10 cellular contexts compared by ENCODE assay signal in the genomic region with DNA sequence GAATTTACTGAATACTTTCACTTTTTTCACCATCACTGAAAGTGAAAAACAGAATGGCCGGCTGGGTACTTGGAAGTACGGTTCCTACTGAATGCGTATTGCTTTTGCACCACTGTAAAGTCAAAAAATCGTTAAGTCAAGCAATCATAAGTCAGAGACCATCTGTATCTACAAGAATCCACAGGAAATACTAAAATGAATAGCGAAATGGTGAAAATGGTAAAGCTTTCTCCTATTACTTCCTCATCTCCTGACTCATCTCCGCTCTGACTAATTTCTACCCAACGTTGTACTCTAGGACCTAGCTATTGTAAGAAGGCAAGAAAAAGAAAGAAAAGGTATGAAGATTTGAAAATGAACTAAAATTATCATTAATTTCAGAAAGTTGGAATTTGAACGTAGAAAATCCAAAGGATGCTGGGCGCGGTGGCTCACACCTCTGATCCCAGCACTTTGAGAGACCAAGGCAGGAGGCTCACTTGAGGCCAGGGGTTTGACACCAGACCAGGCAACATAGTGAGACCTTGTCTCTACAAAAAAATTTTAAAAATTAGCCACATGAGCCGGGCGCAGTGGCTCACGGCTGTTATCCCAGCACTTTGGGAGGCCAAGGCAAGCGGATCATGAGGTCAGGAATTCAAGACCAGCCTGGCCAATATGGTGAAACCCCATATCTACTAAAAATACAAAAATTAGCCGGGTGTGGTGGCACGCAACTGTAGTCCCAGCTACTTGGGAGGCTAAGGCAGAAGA. TPM values are rescaled to one million over a fixed set of nuclear protein-coding genes. Genes with fewer than 3 reads are reported as not detected.
DNase-seq lines count a peak whose midpoint lies in the region; ATAC-seq and TF ChIP-seq lines count a peak whose summit lies in the region.
"Had no signal": no experiment of that assay in that cellular context is flagged by ENCODE, and none has a peak within 500 bp of the region (broad histone marks: within the 10 kb centered on the region; RNA-seq: fewer than 3 reads in every experiment).

No MANE protein-coding gene starts in this region.

- H3K27me3 ChIP-seq in gastroesophageal sphincter = no peaks in the 10 kb centered on the region
- H3K27me3 ChIP-seq in heart left ventricle = peaks cover 0 to 4% (median 0%) of the 10 kb centered on the region in 9 donors

- H3K4me3 ChIP-seq in gastroesophageal sphincter (no peak overlapping the region), heart left ventricle (no peak overlapping the region)

- H3K4me1 ChIP-seq in gastroesophageal sphincter (peaks cover 0 to 22% (median 8%) of the 10 kb centered on the region in 3 donors), heart left ventricle (peaks cover 0 to 54% (median 8%) of the 10 kb centered on the region in 12 donors)

- ATAC-seq in memory B cell (ENCODE audit: low read depth) (no peak), HG02759 (IDR thresholded peaks at IDR 0.05; ENCODE audit: unreplicated experiment) (no peak), gastroesophageal sphincter (no peak), heart left ventricle (no peak)

- no peaks in the 10 kb centered on the region for H3K27me3 Mint-ChIP-seq in activated CD4-positive, alpha-beta memory T cell treated with anti-CD3 and anti-CD28 coated beads for 36 hours
- H3K27me3 Mint-ChIP-seq in memory B cell = peaks cover 2% of the 10 kb centered on the region

- CTCF ChIA-PET in activated CD4-positive, alpha-beta memory T cell treated with anti-CD3 and anti-CD28 coated beads for 36 hours (lab: Charles Lee) = interaction anchor here (0.7 to 6.2 kb wide), 6 partner anchors 19 to 51 kb away, joined by 3 to 46 read pairs (median 4); no protein-coding TSS in a partner anchor

- H3K9me3 ChIP-seq in gastroesophageal sphincter (no peaks in the 10 kb centered on the region), heart left ventricle (no peaks in the 10 kb centered on the region)

- TF ChIP-seq EP300 in gastroesophageal sphincter (IDR thresholded peaks at IDR 0.05) = no peak

- H3K4me1 Mint-ChIP-seq in activated CD4-positive, alpha-beta memory T cell treated with anti-CD3 and anti-CD28 coated beads for 36 hours (ENCODE audit: low read depth) = peaks cover 48% of the 10 kb centered on the region
- H3K4me1 Mint-ChIP-seq in memory B cell = peaks cover 19% of the 10 kb centered on the region

- H3K27ac Mint-ChIP-seq in activated CD4-positive, alpha-beta memory T cell treated with anti-CD3 and anti-CD28 coated beads for 36 hours = peak overlapping the region; percentile 81
- H3K27ac Mint-ChIP-seq in memory B cell = peak overlapping the region; percentile 55

- DNase-seq in GM10266 (ENCODE audit: extremely low spot score) = peak; percentile 76
- DNase-seq in HT1080 (ENCODE audit: low read depth) = peak; percentile 95
- peak; percentile 41 for DNase-seq in activated CD4-positive, alpha-beta memory T cell treated with anti-CD3 and anti-CD28 coated beads for 36 hours
- DNase-seq in memory B cell (ENCODE audit: low spot score in 2 of 2) = no peak
- DNase-seq in heart left ventricle = no peak
- no peak for DNase-seq in NCI-H1092 treated with DMSO at 0.1 percent for 48 hours (lab: John Stamatoyannopoulos, UW)
- DNase-seq: hippocampal formation, NCI-H2081 treated with DMSO at 0.1 percent for 48 hours had no signal

- POLR2A ChIA-PET in activated CD4-positive, alpha-beta memory T cell treated with anti-CD3 and anti-CD28 coated beads for 36 hours (lab: Charles Lee) = interaction anchor here (0.8 to 1.7 kb wide), 2 partner anchors 21 to 40 kb away, joined by 3 to 7 read pairs; a partner anchor contains a TSS

- H3K36me3 ChIP-seq in gastroesophageal sphincter (no peaks in the 10 kb centered on the region), heart left ventricle (no peaks in the 10 kb centered on the region)

- WGBS in gastroesophageal sphincter (ENCODE audit: low coverage in 1 of 2), 2 donors = 90% methylated on average over 14 to 16 of the region's 16 CpGs
- WGBS in heart left ventricle, 4 donors = 91 to 94% (median 93%) methylated on average over 16 of the region's 16 CpGs

- H3K9me3 Mint-ChIP-seq in activated CD4-positive, alpha-beta memory T cell treated with anti-CD3 and anti-CD28 coated beads for 36 hours = no peaks in the 10 kb centered on the region
- H3K9me3 Mint-ChIP-seq in memory B cell = no peaks in the 10 kb centered on the region

- no peak for TF ChIP-seq CTCF in GM10266 (IDR thresholded peaks at IDR 0.05; ENCODE audit: control insufficient read depth, insufficient read depth, low read depth, missing control alignments)
- no peak for TF ChIP-seq CTCF in gastroesophageal sphincter (IDR thresholded peaks at IDR 0.05)
- TF ChIP-seq CTCF in heart left ventricle (IDR thresholded peaks at IDR 0.05) = no peak

- H3K36me3 Mint-ChIP-seq in activated CD4-positive, alpha-beta memory T cell treated with anti-CD3 and anti-CD28 coated beads for 36 hours = no peaks in the 10 kb centered on the region
- peaks cover 2% of the 10 kb centered on the region for H3K36me3 Mint-ChIP-seq in memory B cell

- H3K27ac ChIP-seq in gastroesophageal sphincter (no peak overlapping the region), heart left ventricle (peak overlapping the region in 1 of 12 donors; percentile 84)

- TF ChIP-seq POLR2A in gastroesophageal sphincter (IDR thresholded peaks at IDR 0.05) = no peak
- no peak for TF ChIP-seq POLR2A in heart left ventricle (IDR thresholded peaks at IDR 0.05)

- H3K4me3 Mint-ChIP-seq in activated CD4-positive, alpha-beta memory T cell treated with anti-CD3 and anti-CD28 coated beads for 36 hours = peak overlapping the region; percentile 4
- H3K4me3 Mint-ChIP-seq in memory B cell = no peak overlapping the region

- intact Hi-C loops in activated CD4-positive, alpha-beta memory T cell treated with anti-CD3 and anti-CD28 coated beads for 36 hours (cut with micrococcal nuclease) = loop anchor here (1.0 kb wide), 2 partner anchors 39 to 44 kb away; a partner anchor contains a TSS
- intact Hi-C loops in heart left ventricle (cut with DNase I) = loop anchor here in 1 of 10 donors (5.0 kb wide), 1 partner anchor 39 kb away; a partner anchor contains a TSS

RNA-seq across cellular contexts. Expression of a gene that starts 5.3 kb away (rescaled TPM):
- total RNA-seq in HT1080 (2014; rRNA removed; shearing (Covaris generic)) = 70.9 and 87.9 TPM in 2 replicates
- polyA plus RNA-seq in HT1080 (2015; cell fraction: cytosol; rRNA removed) = 77.8 and 87.3 TPM in 2 replicates
- polyA plus RNA-seq in HT1080 (2015; cell fraction: nucleus; rRNA removed) = 53.0 and 55.8 TPM in 2 replicates
- total RNA-seq in activated CD4-positive, alpha-beta memory T cell treated with anti-CD3 and anti-CD28 coated beads for 36 hours = 10 to 100 TPM; 63.4 to 69.1 TPM
- total RNA-seq in gastroesophageal sphincter (1 to 10 TPM; 5.8 to 7.8 (median 6.2) TPM), heart left ventricle (1 to 10 TPM; 1.4 to 6.0 (median 2.4) TPM)
- 1 to 10 TPM; 2.3 to 3.3 TPM for polyA plus RNA-seq in heart left ventricle

RNA-seq across cellular contexts. Expression of a gene that starts 39.0 kb away (rescaled TPM):
- total RNA-seq in HT1080 (2014; rRNA removed; shearing (Covaris generic)) = 0.21 and 0.40 TPM in 2 replicates
- polyA plus RNA-seq in HT1080 (2015; cell fraction: cytosol; rRNA removed) = 0.28 and 0.37 TPM in 2 replicates
- polyA plus RNA-seq in HT1080 (2015; cell fraction: nucleus; rRNA removed) = 0.14 and 0.23 TPM in 2 replicates
- total RNA-seq in activated CD4-positive, alpha-beta memory T cell treated with anti-CD3 and anti-CD28 coated beads for 36 hours = 10 to 100 TPM; 33.4 to 34.2 TPM
- total RNA-seq in gastroesophageal sphincter = 1 to 10 TPM; 1.0 to 3.2 (median 2.1) TPM
- 1 to 10 TPM in 3 of 9 donors, under 1 TPM in 6; 0.27 to 5.3 (median 0.77) TPM for total RNA-seq in heart left ventricle
- under 1 TPM; 0.50 to 0.51 TPM for polyA plus RNA-seq in heart left ventricle

RNA-seq across cellular contexts. Expression of a gene that starts 40.6 kb away (rescaled TPM):
- 5.1 and 5.4 TPM in 2 replicates for total RNA-seq in HT1080 (2014; rRNA removed; shearing (Covaris generic))
- polyA plus RNA-seq in HT1080 (2015; cell fraction: cytosol; rRNA removed) = 6.5 and 7.1 TPM in 2 replicates
- 24.1 and 30.5 TPM in 2 replicates for polyA plus RNA-seq in HT1080 (2015; cell fraction: nucleus; rRNA removed)
- 1 to 10 TPM in 1 of 2 experiments, under 1 TPM in 1; 0.78 to 1.2 TPM for total RNA-seq in activated CD4-positive, alpha-beta memory T cell treated with anti-CD3 and anti-CD28 coated beads for 36 hours
- total RNA-seq in gastroesophageal sphincter (1 to 10 TPM; 2.4 to 8.8 (median 5.8) TPM), heart left ventricle (1 to 10 TPM in 7 of 9 donors, under 1 TPM in 2; 0.76 to 3.7 (median 2.6) TPM)
- polyA plus RNA-seq in heart left ventricle = 1 to 10 TPM; 1.3 to 3.7 TPM

RNA-seq across cellular contexts. Expression of a gene that starts 48.0 kb away (rescaled TPM):
- total RNA-seq in HT1080 (2014; rRNA removed; shearing (Covaris generic)) = 52.6 and 54.6 TPM in 2 replicates
- 13.5 and 15.1 TPM in 2 replicates for polyA plus RNA-seq in HT1080 (2015; cell fraction: cytosol; rRNA removed)
- 172 and 182 TPM in 2 replicates for polyA plus RNA-seq in HT1080 (2015; cell fraction: nucleus; rRNA removed)
- under 1 TPM; 0.02 to 0.05 TPM for total RNA-seq in activated CD4-positive, alpha-beta memory T cell treated with anti-CD3 and anti-CD28 coated beads for 36 hours
- 100 to 1,000 TPM; 105 to 529 (median 239) TPM for total RNA-seq in gastroesophageal sphincter
- 10 to 100 TPM in 2 of 9 donors, 1 to 10 TPM in 7; 1.5 to 22.3 (median 3.7) TPM for total RNA-seq in heart left ventricle
- polyA plus RNA-seq in heart left ventricle = 1 to 10 TPM; 2.2 to 2.5 TPM

Comparison
In these comparisons a context has a peak if more than half of its experiments do, and no peak if none do; other contexts are left out.
1. DNase-seq: peak in GM10266 (single experiment), HT1080 (single experiment) and activated CD4-positive, alpha-beta memory T cell treated with anti-CD3 and anti-CD28 coated beads for 36 hours (single experiment); none in memory B cell (0 of 2), heart left ventricle (0 of 5) and NCI-H1092 treated with DMSO at 0.1 percent for 48 hours (single experiment).
2. RNA of a gene that starts 39.0 kb away (total RNA-seq): 33.4 to 34.2 TPM in activated CD4-positive, alpha-beta memory T cell treated with anti-CD3 and anti-CD28 coated beads for 36 hours; 1.0 to 3.2 TPM in gastroesophageal sphincter, 0.27 to 5.3 TPM in heart left ventricle and 0.21 to 0.40 TPM in HT1080; every median in the first group is over 4 times any median in the second.